Comparison of ENCODE assay signal across 8 cellular contexts in genomic region chrX:154408659-154409221, GRCh38. TPM values are rescaled to one million over a fixed set of nuclear protein-coding genes. Genes with fewer than 3 reads are reported as not detected.
DNase-seq lines count a peak whose midpoint lies in the region; ATAC-seq and TF ChIP-seq lines count a peak whose summit lies in the region.

No MANE protein-coding gene starts in this region.

- peaks cover 3 to 19% (median 8%) of the 10 kb centered on the region in 4 donors for H3K4me1 Mint-ChIP-seq in CD4-positive, CD25-positive, alpha-beta regulatory T cell
- peaks cover 14% of the 10 kb centered on the region for H3K4me1 Mint-ChIP-seq in central memory CD8-positive, alpha-beta T cell
- peaks cover 5 to 26% of the 10 kb centered on the region in 2 donors for H3K4me1 Mint-ChIP-seq in natural killer cell

- no peaks in the 10 kb centered on the region for H3K27me3 Mint-ChIP-seq in CD4-positive, CD25-positive, alpha-beta regulatory T cell
- no peaks in the 10 kb centered on the region for H3K27me3 Mint-ChIP-seq in central memory CD8-positive, alpha-beta T cell
- H3K27me3 Mint-ChIP-seq in natural killer cell (ENCODE audit: low read depth in 2 of 2): peaks cover 0 to 6% of the 10 kb centered on the region in 2 donors

- POLR2A ChIA-PET in HEK293T (lab: Yijun Ruan, JAX): interaction anchor here (0.6 to 4.1 kb wide), 4 partner anchors 10 to 82 kb away, joined by 3 to 40 read pairs (median 3); partner anchors contain the start of genes RPL10 and SLC10A3

- peaks cover 2% of the 10 kb centered on the region for H3K36me3 ChIP-seq in CD4-positive, CD25-positive, alpha-beta regulatory T cell (ENCODE audit: control insufficient read depth, insufficient read depth, low read length)

- H3K9me3 ChIP-seq in CD4-positive, CD25-positive, alpha-beta regulatory T cell (ENCODE audit: control insufficient read depth in 2 of 2, low read length in 2 of 2): no peaks in the 10 kb centered on the region

- H3K27ac Mint-ChIP-seq in CD4-positive, CD25-positive, alpha-beta regulatory T cell: peak overlapping the region; percentile 39 to 66 (median 59)
- H3K27ac Mint-ChIP-seq in central memory CD8-positive, alpha-beta T cell (ENCODE audit: low read depth): no peak overlapping the region
- peak overlapping the region; percentile 74 to 90 for H3K27ac Mint-ChIP-seq in natural killer cell

- peak overlapping the region; percentile 38 to 72 (median 60) for H3K4me3 Mint-ChIP-seq in CD4-positive, CD25-positive, alpha-beta regulatory T cell
- H3K4me3 Mint-ChIP-seq in central memory CD8-positive, alpha-beta T cell: peak overlapping the region; percentile 61
- H3K4me3 Mint-ChIP-seq in natural killer cell: peak overlapping the region; percentile 74

- peaks cover 0 to 1% (median 0%) of the 10 kb centered on the region in 7 donors for H3K9me3 Mint-ChIP-seq in CD4-positive, CD25-positive, alpha-beta regulatory T cell
- H3K9me3 Mint-ChIP-seq in central memory CD8-positive, alpha-beta T cell: no peaks in the 10 kb centered on the region
- H3K9me3 Mint-ChIP-seq in natural killer cell: no peaks in the 10 kb centered on the region

- H3K36me3 Mint-ChIP-seq in CD4-positive, CD25-positive, alpha-beta regulatory T cell: no peaks in the 10 kb centered on the region
- H3K36me3 Mint-ChIP-seq in central memory CD8-positive, alpha-beta T cell (ENCODE audit: insufficient read depth): peaks cover 3% of the 10 kb centered on the region
- no peaks in the 10 kb centered on the region for H3K36me3 Mint-ChIP-seq in natural killer cell

- no peak overlapping the region for H3K4me3 ChIP-seq in CD4-positive, CD25-positive, alpha-beta regulatory T cell (ENCODE audit: low read depth, low read length)

- no peak for DNase-seq in CD4-positive, CD25-positive, alpha-beta regulatory T cell
- no peak for DNase-seq in central memory CD8-positive, alpha-beta T cell (ENCODE audit: low spot score in 2 of 2)
- DNase-seq in natural killer cell: no peak
- no peak for DNase-seq in HEK293T (ENCODE audit: extremely low spot score)
- no peak for DNase-seq in SK-N-DZ (ENCODE audit: low spot score)
- no peak for DNase-seq in RKO (ENCODE audit: low spot score)

- H3K27ac ChIP-seq in CD4-positive, CD25-positive, alpha-beta regulatory T cell (ENCODE audit: insufficient read depth, low read length, poor library complexity, severe bottlenecking): no peak overlapping the region

- H3K4me1 ChIP-seq in CD4-positive, CD25-positive, alpha-beta regulatory T cell (ENCODE audit: control insufficient read depth, insufficient read depth, low read length, poor library complexity, severe bottlenecking): peaks cover 16% of the 10 kb centered on the region

- no peak for ATAC-seq in CD4-positive, CD25-positive, alpha-beta regulatory T cell (ENCODE audit: low read depth in 2 of 2)
- peak; percentile 9 for ATAC-seq in HG02642 (IDR thresholded peaks at IDR 0.05; ENCODE audit: poor library complexity, unreplicated experiment)
- no peak for ATAC-seq in central memory CD8-positive, alpha-beta T cell (replicated peaks; ENCODE audit: extremely low read depth, poor library complexity, severe bottlenecking)
- peak in 2 of 3 donors; percentile 2 to 11 for ATAC-seq in natural killer cell
- ATAC-seq in GM18868 (IDR thresholded peaks at IDR 0.05; ENCODE audit: unreplicated experiment): no peak

- CTCF ChIA-PET in HEK293T (lab: Yijun Ruan, JAX): interaction anchor here (0.9 kb wide), 1 partner anchor 18 kb away, joined by 3 read pairs; no protein-coding TSS in a partner anchor

- intact Hi-C loops in natural killer cell (cut with micrococcal nuclease): no loop called here

- TF ChIP-seq CTCF in natural killer cell (IDR thresholded peaks at IDR 0.05): no peak

- no peaks in the 10 kb centered on the region for H3K27me3 ChIP-seq in CD4-positive, CD25-positive, alpha-beta regulatory T cell (ENCODE audit: control insufficient read depth, insufficient read depth, low read length)

TF ChIP-seq in HEK293T, 16 proteins besides CTCF, POLR2A, EP300 and RAD21:
- TF ChIP-seq TARDBP (IDR thresholded peaks at IDR 0.05) (no peak), FOXM1 (IDR thresholded peaks at IDR 0.05; ENCODE audit: borderline replicate concordance) (no peak), SUZ12 (IDR thresholded peaks at IDR 0.05) (no peak), ARNT (IDR thresholded peaks at IDR 0.05) (no peak), ELF4 (IDR thresholded peaks at IDR 0.05) (no peak), ZNF384 (IDR thresholded peaks at IDR 0.05) (no peak), HDGF (IDR thresholded peaks at IDR 0.05; ENCODE audit: borderline replicate concordance) (no peak), CTBP1 (IDR thresholded peaks at IDR 0.05; ENCODE audit: borderline replicate concordance) (no peak), LEF1 (IDR thresholded peaks at IDR 0.05; ENCODE audit: borderline replicate concordance) (no peak), L3MBTL2 (conservative IDR thresholded peaks at IDR 0.05) (no peak), FOXA1 (IDR thresholded peaks at IDR 0.05) (no peak), BHLHE40 (IDR thresholded peaks at IDR 0.05; ENCODE audit: borderline replicate concordance) (no peak), PKNOX1 (IDR thresholded peaks at IDR 0.05) (no peak), FOXK2 (IDR thresholded peaks at IDR 0.05) (no peak)

RNA-seq across cellular contexts. Expression of gene DNASE1L1, which starts 0.3 kb away (rescaled TPM):
- 29.7 TPM for total RNA-seq in CD4-positive, CD25-positive, alpha-beta regulatory T cell
- 10 to 100 TPM; 12.2 to 23.1 (median 19.1) TPM for polyA plus RNA-seq in CD4-positive, CD25-positive, alpha-beta regulatory T cell
- total RNA-seq in natural killer cell: 10 to 100 TPM; 16.7 to 19.6 (median 16.8) TPM
- polyA plus RNA-seq in SK-N-DZ (2014; cell fraction: cytosol; rRNA removed): 15.5 and 17.3 TPM in 2 replicates
- 12.1 and 20.9 TPM in 2 replicates for polyA plus RNA-seq in SK-N-DZ (2014; cell fraction: nucleus; rRNA removed)

RNA-seq across cellular contexts. Expression of gene TAFAZZIN, which starts 2.6 kb away (rescaled TPM):
- 84.2 TPM for total RNA-seq in CD4-positive, CD25-positive, alpha-beta regulatory T cell
- 10 to 100 TPM; 28.4 to 37.7 (median 34.3) TPM for polyA plus RNA-seq in CD4-positive, CD25-positive, alpha-beta regulatory T cell
- 10 to 100 TPM; 67.3 to 87.2 (median 67.7) TPM for total RNA-seq in natural killer cell
- 37.3 and 52.4 TPM in 2 replicates for polyA plus RNA-seq in SK-N-DZ (2014; cell fraction: cytosol; rRNA removed)
- 299 and 385 TPM in 2 replicates for polyA plus RNA-seq in SK-N-DZ (2014; cell fraction: nucleus; rRNA removed)

RNA-seq across cellular contexts. Expression of gene RPL10, which starts 10.6 kb away (rescaled TPM):
- 4,192 TPM for total RNA-seq in CD4-positive, CD25-positive, alpha-beta regulatory T cell
- 1,000 to 10,000 TPM; 3,877 to 6,073 (median 4,905) TPM for polyA plus RNA-seq in CD4-positive, CD25-positive, alpha-beta regulatory T cell
- 1,000 to 10,000 TPM; 2,249 to 2,456 (median 2,324) TPM for total RNA-seq in natural killer cell
- 4,718 and 5,431 TPM in 2 replicates for polyA plus RNA-seq in SK-N-DZ (2014; cell fraction: cytosol; rRNA removed)
- 2,533 and 5,089 TPM in 2 replicates for polyA plus RNA-seq in SK-N-DZ (2014; cell fraction: nucleus; rRNA removed)

RNA-seq across cellular contexts. Expression of gene ATP6AP1, which starts 19.7 kb away (rescaled TPM):
- 44.9 TPM for total RNA-seq in CD4-positive, CD25-positive, alpha-beta regulatory T cell
- polyA plus RNA-seq in CD4-positive, CD25-positive, alpha-beta regulatory T cell: 100 to 1,000 TPM; 100 to 125 (median 112) TPM
- total RNA-seq in natural killer cell: 10 to 100 TPM; 62.4 to 71.7 (median 65.9) TPM
- 81.0 and 92.4 TPM in 2 replicates for polyA plus RNA-seq in SK-N-DZ (2014; cell fraction: cytosol; rRNA removed)
- 53.9 and 54.6 TPM in 2 replicates for polyA plus RNA-seq in SK-N-DZ (2014; cell fraction: nucleus; rRNA removed)

RNA-seq across cellular contexts. Expression of gene GDI1, which starts 28.2 kb away (rescaled TPM):
- total RNA-seq in CD4-positive, CD25-positive, alpha-beta regulatory T cell: 169 TPM
- polyA plus RNA-seq in CD4-positive, CD25-positive, alpha-beta regulatory T cell: 10 to 100 TPM; 33.7 to 46.3 (median 41.9) TPM
- total RNA-seq in natural killer cell: 100 to 1,000 TPM; 138 to 174 (median 140) TPM
- polyA plus RNA-seq in SK-N-DZ (2014; cell fraction: cytosol; rRNA removed): 231 and 328 TPM in 2 replicates
- polyA plus RNA-seq in SK-N-DZ (2014; cell fraction: nucleus; rRNA removed): 407 and 542 TPM in 2 replicates

Comparison
In these comparisons a context has a peak if more than half of its experiments do, and no peak if none do; other contexts are left out.
1. ATAC-seq: peak in HG02642 (single experiment) and natural killer cell (2 of 3); none in CD4-positive, CD25-positive, alpha-beta regulatory T cell (0 of 2), central memory CD8-positive, alpha-beta T cell (single experiment) and GM18868 (single experiment).
2. Peak in every context shown above with its lines, with median percentiles within 50 percentile points of each other: H3K4me3 Mint-ChIP-seq.